In genomic region chr12:117980621-117981020, GRCh38 we compare ENCODE assay signal across 2 cellular contexts.
TF ChIP-seq lines count a peak whose summit lies in the region.

No MANE protein-coding gene starts in this region.

TF ChIP-seq in IMR-90, 13 proteins besides CTCF, POLR2A, EP300 and RAD21:
- TF ChIP-seq MXI1 (IDR thresholded peaks at IDR 0.05; ENCODE audit: borderline replicate concordance, low read depth, low read length) (no peak), CEBPB (IDR thresholded peaks at IDR 0.05; ENCODE audit: low read depth, low read length) (peak; percentile 65)

TF ChIP-seq in K562, 482 proteins besides CTCF, POLR2A, EP300 and RAD21:
- peak; percentile 51; the same call in 1 of the 2 replicates for TF ChIP-seq CEBPB (tag; IDR thresholded peaks at IDR 0.05)
- no peak for TF ChIP-seq KLF1 (tag; IDR thresholded peaks at IDR 0.05)
- no peak for TF ChIP-seq CEBPG (CRISPR knock-in tag; IDR thresholded peaks at IDR 0.05)
- TF ChIP-seq CEBPG (tag; conservative IDR thresholded peaks at IDR 0.05 in 1 of 2, IDR thresholded peaks at IDR 0.05 in 1 of 2): peak; percentile 28 to 62; a peak in 2 of 4 replicates
